Comparison of ENCODE assay signal across 12 cellular contexts in the genomic region with DNA sequence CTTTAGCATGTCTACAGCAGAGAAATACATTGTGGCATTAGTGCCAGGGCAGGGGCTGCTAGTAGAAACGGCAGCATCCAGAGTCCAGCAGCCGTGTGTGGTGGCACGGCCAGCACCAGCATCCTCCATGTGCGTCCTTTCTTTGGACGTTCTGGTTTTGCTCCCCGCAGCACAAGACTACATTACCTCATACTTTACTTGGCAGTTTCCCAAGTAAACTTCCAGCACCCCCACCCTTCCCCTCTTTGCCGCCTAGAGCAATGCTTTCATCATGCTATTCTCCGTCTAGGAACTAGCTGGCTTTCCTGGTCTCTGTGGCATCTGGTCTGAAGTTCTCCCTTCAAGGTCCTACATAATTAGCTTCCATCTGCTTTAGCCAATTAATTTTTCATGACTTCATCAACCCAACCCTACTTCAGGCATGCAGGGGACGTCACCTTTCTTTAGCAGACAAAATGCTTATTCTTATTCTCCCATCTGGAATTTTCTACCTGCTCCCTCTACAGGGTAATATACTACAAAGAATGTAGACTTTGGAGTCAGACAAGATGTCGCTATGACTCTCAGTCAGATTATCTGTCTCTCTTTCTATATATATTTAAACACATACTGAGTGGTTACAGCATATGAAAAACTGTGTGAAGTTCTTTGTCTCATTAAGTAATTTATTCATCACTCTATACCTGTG.
DNase-seq lines count a peak whose midpoint lies in the region; ATAC-seq and TF ChIP-seq lines count a peak whose summit lies in the region.
"Had no signal": no experiment of that assay in that cellular context is flagged by ENCODE, and none has a peak within 500 bp of the region (broad histone marks: within the 10 kb centered on the region; RNA-seq: fewer than 3 reads in every experiment).

No MANE protein-coding gene starts in this region.

- H3K18ac ChIP-seq in neuronal stem cell (ENCODE audit: low read length) = peak overlapping the region; percentile 72

- no peak overlapping the region for H3K14ac ChIP-seq in neuronal stem cell (ENCODE audit: low read length)

- H3K4me1 ChIP-seq in Caco-2 (peaks cover 22% of the 10 kb centered on the region), neuronal stem cell (ENCODE audit: control insufficient read depth in 2 of 2, insufficient read depth in 1 of 2, low read depth in 1 of 2, low read length in 2 of 2) (peaks cover 0 to 2% of the 10 kb centered on the region in 2 donors), thyroid gland (no peaks in the 10 kb centered on the region)

- no peak overlapping the region for H3K4me3 ChIP-seq in Caco-2 (ENCODE audit: low read depth, low read length)
- H3K4me3 ChIP-seq in neuronal stem cell (ENCODE audit: low read length in 2 of 2) = no peak overlapping the region
- no peak overlapping the region for H3K4me3 ChIP-seq in thyroid gland (replicated peaks in 1 of 3)

- H3K27me3 Mint-ChIP-seq in Caco-2 (ENCODE audit: insufficient read depth, unreplicated experiment) = no peaks in the 10 kb centered on the region
- peaks cover 3% of the 10 kb centered on the region for H3K27me3 Mint-ChIP-seq in nephron progenitor cell (ENCODE audit: low read depth, poor library complexity)
- H3K27me3 Mint-ChIP-seq: activated CD8-positive, alpha-beta memory T cell treated with anti-CD3 and anti-CD28 coated beads, Interleukin-2, amount 10 ng/mL, durations not matched to agents 7 days and 5 days; naive B cell had no signal

- H3K27ac Mint-ChIP-seq in Caco-2 (ENCODE audit: unreplicated experiment) = peak overlapping the region; percentile 35
- H3K27ac Mint-ChIP-seq in nephron progenitor cell = no peak overlapping the region
- H3K27ac Mint-ChIP-seq: activated CD8-positive, alpha-beta memory T cell treated with anti-CD3 and anti-CD28 coated beads, Interleukin-2, amount 10 ng/mL, durations not matched to agents 7 days and 5 days; naive B cell had no signal

- ATAC-seq in HG02973 (IDR thresholded peaks at IDR 0.05; ENCODE audit: unreplicated experiment) (no peak), HG02840 (IDR thresholded peaks at IDR 0.05; ENCODE audit: low FRiP score, unreplicated experiment) (no peak)
- ATAC-seq: activated CD8-positive, alpha-beta memory T cell treated with anti-CD3 and anti-CD28 coated beads, Interleukin-2, amount 10 ng/mL, durations not matched to agents 7 days and 5 days had no signal

- POLR2A ChIA-PET in Caco-2 (lab: Charles Lee) = no interaction called here

- H2BK120ac ChIP-seq in neuronal stem cell (ENCODE audit: low read depth, low read length) = no peak overlapping the region

- no peak overlapping the region for H3K4ac ChIP-seq in neuronal stem cell (ENCODE audit: low read length)

- no CpG with 5 or more reads among the region's 10 CpGs for WGBS in neuronal stem cell (ENCODE audit: extremely low coverage in 2 of 2, insufficient read length in 2 of 2, insufficient replicate concordance in 1 of 2), 2 donors
- 53 to 55% methylated on average over 10 of the region's 10 CpGs for WGBS in thyroid gland, 2 donors

- no peak overlapping the region for H3K23ac ChIP-seq in neuronal stem cell (ENCODE audit: low read depth, low read length, poor library complexity)

- peaks cover 24% of the 10 kb centered on the region for H3K4me1 Mint-ChIP-seq in Caco-2 (ENCODE audit: low read depth, unreplicated experiment)
- H3K4me1 Mint-ChIP-seq in nephron progenitor cell = peaks cover 26% of the 10 kb centered on the region
- H3K4me1 Mint-ChIP-seq: activated CD8-positive, alpha-beta memory T cell treated with anti-CD3 and anti-CD28 coated beads, Interleukin-2, amount 10 ng/mL, durations not matched to agents 7 days and 5 days had no signal

- TF ChIP-seq CTCF in Caco-2 (IDR thresholded peaks at IDR 0.05; ENCODE audit: insufficient read depth in 1 of 2, low read depth in 1 of 2, low read length in 1 of 2, severe bottlenecking in 1 of 2, unreplicated experiment in 1 of 2) (no peak), nephron progenitor cell (IDR thresholded peaks at IDR 0.05) (no peak), thyroid gland (IDR thresholded peaks at IDR 0.05) (no peak)

- H2AK5ac ChIP-seq in neuronal stem cell (ENCODE audit: low read depth, low read length) = no peak overlapping the region

- intact Hi-C loops in Caco-2 (cut with micrococcal nuclease; ENCODE audit: unreplicated experiment) (no loop called here), thyroid gland (cut with DNase I) (no loop called here)

- H3K4me3 Mint-ChIP-seq in Caco-2 (ENCODE audit: unreplicated experiment) = no peak overlapping the region
- H3K4me3 Mint-ChIP-seq in nephron progenitor cell = no peak overlapping the region
- H3K4me3 Mint-ChIP-seq: activated CD8-positive, alpha-beta memory T cell treated with anti-CD3 and anti-CD28 coated beads, Interleukin-2, amount 10 ng/mL, durations not matched to agents 7 days and 5 days; naive B cell had no signal

- H3K9me3 Mint-ChIP-seq in Caco-2 (ENCODE audit: unreplicated experiment) (no peaks in the 10 kb centered on the region), nephron progenitor cell (no peaks in the 10 kb centered on the region)

- no peak overlapping the region for H2BK5ac ChIP-seq in neuronal stem cell (ENCODE audit: low read length)

- H4K91ac ChIP-seq in neuronal stem cell (ENCODE audit: low read depth, low read length, poor library complexity) = no peak overlapping the region

- H3K36me3 ChIP-seq in Caco-2 (ENCODE audit: control insufficient read depth, insufficient read depth, low read length) = no peaks in the 10 kb centered on the region
- H3K36me3 ChIP-seq in neuronal stem cell (replicated peaks in 1 of 2; ENCODE audit: control insufficient read depth in 2 of 2, insufficient read depth in 2 of 2, low read length in 2 of 2) = no peaks in the 10 kb centered on the region
- H3K36me3 ChIP-seq in thyroid gland = no peaks in the 10 kb centered on the region

- H2AFZ ChIP-seq in neuronal stem cell (ENCODE audit: low read length) = no peak overlapping the region

- H3K9ac ChIP-seq in neuronal stem cell (ENCODE audit: low read depth, low read length, poor library complexity) = no peak overlapping the region

- no peak for DNase-seq in Caco-2
- DNase-seq in NCI-H82 (lab: John Stamatoyannopoulos, UW) = peak; percentile 74
- peak; percentile 20 for DNase-seq in fibroblast of gingiva (ENCODE audit: low read depth)
- DNase-seq in neuronal stem cell (ENCODE audit: low spot score) = no peak
- no peak for DNase-seq in nephron progenitor cell
- DNase-seq in thyroid gland = no peak
- DNase-seq: activated CD8-positive, alpha-beta memory T cell treated with anti-CD3 and anti-CD28 coated beads, Interleukin-2, amount 10 ng/mL, durations not matched to agents 7 days and 5 days; naive B cell; NCI-H187 treated with DMSO at 0.1 percent for 48 hours; stimulated activated CD4-positive, alpha-beta T cell treated with anti-CD3 and anti-CD28 coated beads, Interleukin-12 subunit alpha, Interleukin-12 subunit beta, amount 100 ng/mL, for 4 hours had no signal

- H2BK12ac ChIP-seq in neuronal stem cell (ENCODE audit: low read length) = no peak overlapping the region

- H3K9me3 ChIP-seq in Caco-2 = no peaks in the 10 kb centered on the region
- H3K9me3 ChIP-seq in neuronal stem cell (replicated peaks in 1 of 2; ENCODE audit: control insufficient read depth in 2 of 2, insufficient read depth in 1 of 2, low read depth in 1 of 2, low read length in 2 of 2) = no peaks in the 10 kb centered on the region
- H3K9me3 ChIP-seq in thyroid gland = no peaks in the 10 kb centered on the region

- CTCF ChIA-PET in Caco-2 (lab: Charles Lee) = interaction anchor here (1.0 kb wide), 1 partner anchor 9 kb away, joined by 4 read pairs; no protein-coding TSS in a partner anchor

- H3K27me3 ChIP-seq in Caco-2 (replicated peaks; ENCODE audit: control insufficient read depth, insufficient read depth, low read length) (no peaks in the 10 kb centered on the region), neuronal stem cell (ENCODE audit: control insufficient read depth in 3 of 3, insufficient read depth in 3 of 3, low read depth in 1 of 3, low read length in 3 of 3) (peaks cover 0 to 4% (median 0%) of the 10 kb centered on the region in 3 experiments), thyroid gland (no peaks in the 10 kb centered on the region)

- H4K8ac ChIP-seq in neuronal stem cell (ENCODE audit: low read depth, low read length) = no peak overlapping the region

- no peak for TF ChIP-seq POLR2A in thyroid gland (IDR thresholded peaks at IDR 0.05)

- no peak overlapping the region for H3K4me2 ChIP-seq in neuronal stem cell (ENCODE audit: insufficient read depth, low read length, poor library complexity, severe bottlenecking)

- no peak overlapping the region for H2BK15ac ChIP-seq in neuronal stem cell (ENCODE audit: low read length)

- H3K27ac ChIP-seq in neuronal stem cell (replicated peaks; ENCODE audit: low read length) (no peak overlapping the region), thyroid gland (no peak overlapping the region)

- no TSS peak for BruUV-seq in Caco-2 (replicated peaks; lab: Mats Ljungman, UMichigan)

- H3K36me3 Mint-ChIP-seq in Caco-2 (ENCODE audit: insufficient read depth, unreplicated experiment) (no peaks in the 10 kb centered on the region), nephron progenitor cell (ENCODE audit: low read depth) (no peaks in the 10 kb centered on the region)
- H3K36me3 Mint-ChIP-seq: naive B cell had no signal

- H3K79me1 ChIP-seq in neuronal stem cell (ENCODE audit: low read depth, low read length) = no peaks in the 10 kb centered on the region

Comparison
In these comparisons a context has a peak if more than half of its experiments do, and no peak if none do; other contexts are left out.
1. DNase-seq: peak in NCI-H82 (single experiment) and fibroblast of gingiva (single experiment); none in Caco-2 (0 of 2), neuronal stem cell (single experiment), nephron progenitor cell (single experiment) and thyroid gland (0 of 2).